In genomic region chr2:148042219-148042618, GRCh38 we compare ENCODE assay signal across 12 cellular contexts. TPM values are rescaled to one million over a fixed set of nuclear protein-coding genes. Genes with fewer than 3 reads are reported as not detected.
DNase-seq lines count a peak whose midpoint lies in the region; ATAC-seq and TF ChIP-seq lines count a peak whose summit lies in the region.
"Had no signal": no experiment of that assay in that cellular context is flagged by ENCODE, and none has a peak within 500 bp of the region (broad histone marks: within the 10 kb centered on the region; RNA-seq: fewer than 3 reads in every experiment).

No MANE protein-coding gene starts in this region.

- DNase-seq in foreskin fibroblast (peak; percentile 4 to 19), type B pancreatic cell (ENCODE audit: extremely low spot score, unreplicated experiment) (no peak), NCI-H1105 (lab: John Stamatoyannopoulos, UW) (no peak), NCI-H774 (lab: John Stamatoyannopoulos, UW) (no peak), NCI-H524 (lab: John Stamatoyannopoulos, UW) (no peak)
- DNase-seq: activated CD4-positive, alpha-beta T cell treated with anti-CD3 and anti-CD28 coated beads for 4 hours; H9; NCI-H1092 had no signal

- no peaks in the 10 kb centered on the region for H3K27me3 Mint-ChIP-seq in type B pancreatic cell
- H3K27me3 Mint-ChIP-seq: activated naive CD8-positive, alpha-beta T cell had no signal

- H3K4me1 Mint-ChIP-seq in type B pancreatic cell (ENCODE audit: unreplicated experiment), result no peaks in the 10 kb centered on the region

- TF ChIP-seq CTCF in foreskin fibroblast (IDR thresholded peaks at IDR 0.05; ENCODE audit: low read depth, low read length), result no peak
- no peak for TF ChIP-seq CTCF in type B pancreatic cell (conservative IDR thresholded peaks at IDR 0.05)

- ATAC-seq in GM18867 (IDR thresholded peaks at IDR 0.05; ENCODE audit: unreplicated experiment), result peak; percentile 89
- ATAC-seq in GM21786 (IDR thresholded peaks at IDR 0.05; ENCODE audit: unreplicated experiment), result peak; percentile 90
- ATAC-seq in HG03280 (IDR thresholded peaks at IDR 0.05; ENCODE audit: unreplicated experiment), result peak; percentile 78

- no peak overlapping the region for H3K4me3 ChIP-seq in foreskin fibroblast (ENCODE audit: low read depth in 1 of 2, low read length in 2 of 2)

- no peaks in the 10 kb centered on the region for H3K9me3 Mint-ChIP-seq in type B pancreatic cell
- H3K9me3 Mint-ChIP-seq: H9 had no signal

- peaks cover 5% of the 10 kb centered on the region for H3K36me3 Mint-ChIP-seq in type B pancreatic cell

- H3K27ac Mint-ChIP-seq in type B pancreatic cell, result no peak overlapping the region
- H3K27ac Mint-ChIP-seq: activated naive CD8-positive, alpha-beta T cell; H9 had no signal

- H3K4me3 Mint-ChIP-seq in type B pancreatic cell, result no peak overlapping the region
- H3K4me3 Mint-ChIP-seq: activated naive CD8-positive, alpha-beta T cell; H9 had no signal

RNA-seq across cellular contexts. Expression of gene MBD5, which starts 21.3 kb away (rescaled TPM):
- 38.8 and 54.7 TPM in 2 replicates for total RNA-seq in type B pancreatic cell (ENCODE audit: low replicate concordance)

RNA-seq across cellular contexts. Expression of gene ORC4, which starts 21.7 kb away (rescaled TPM):
- 57.3 and 59.1 TPM in 2 replicates for total RNA-seq in type B pancreatic cell (ENCODE audit: low replicate concordance)

Comparison
In these comparisons a context has a peak if more than half of its experiments do, and no peak if none do; other contexts are left out.
1. DNase-seq: peak in foreskin fibroblast (2 of 2); none in type B pancreatic cell (single experiment), NCI-H1105 (single experiment), NCI-H774 (single experiment) and NCI-H524 (0 of 2).
2. Peak in every context shown above with its lines, with median percentiles within 50 percentile points of each other: ATAC-seq.